Comparison of ENCODE assay signal across 13 cellular contexts in genomic region chr2:160878622-160879021, GRCh38.
A peak's percentile ranks its signal among the peaks of the same experiment; 100 is the strongest.
DNase-seq lines count a peak whose midpoint lies in the region; ATAC-seq and TF ChIP-seq lines count a peak whose summit lies in the region.
"Had no signal": no experiment of that assay in that cellular context is flagged by ENCODE, and none has a peak within 500 bp of the region (broad histone marks: within the 10 kb centered on the region; RNA-seq: fewer than 3 reads in every experiment).

No MANE protein-coding gene starts in this region.

- TF ChIP-seq CTCF in choroid plexus epithelial cell (conservative IDR thresholded peaks at IDR 0.05; ENCODE audit: low read depth, low read length), result no peak

- no peaks in the 10 kb centered on the region for H3K27me3 ChIP-seq in mesendoderm (ENCODE audit: insufficient read depth, low read length, poor library complexity)
- H3K27me3 ChIP-seq: BE2C had no signal

- no peaks in the 10 kb centered on the region for H3K79me2 ChIP-seq in mesendoderm (ENCODE audit: control insufficient read depth, insufficient read depth, low read length)

- H2AK5ac ChIP-seq in mesendoderm (ENCODE audit: low read length), result no peak overlapping the region

- H3K4me3 ChIP-seq in choroid plexus epithelial cell (ENCODE audit: low read depth, low read length) (no peak overlapping the region), mesendoderm (ENCODE audit: low read length) (no peak overlapping the region)
- H3K4me3 ChIP-seq: HAP-1 had no signal

- H4K8ac ChIP-seq in mesendoderm (ENCODE audit: low read depth, low read length), result no peak overlapping the region

- H3K79me1 ChIP-seq in mesendoderm (ENCODE audit: low read length), result no peaks in the 10 kb centered on the region

- no peak overlapping the region for H3K18ac ChIP-seq in mesendoderm (ENCODE audit: low read length)

- H3K56ac ChIP-seq in mesendoderm (ENCODE audit: low read length), result no peak overlapping the region

- no peak overlapping the region for H2BK5ac ChIP-seq in mesendoderm (ENCODE audit: low read length)

- no peak for DNase-seq in left ventricle myocardium superior
- no peak for DNase-seq in left cardiac atrium
- peak; percentile 19 for DNase-seq in choroid plexus epithelial cell (ENCODE audit: low read depth)
- peak; percentile 7 for DNase-seq in mesendoderm
- no peak for DNase-seq in GM03348 (ENCODE audit: low spot score)
- no peak for DNase-seq in putamen (ENCODE audit: low spot score)
- no peak for DNase-seq in NCI-H1930 (lab: John Stamatoyannopoulos, UW)
- DNase-seq: BE2C; CD4-positive, alpha-beta memory T cell; DMS79 had no signal

- no peaks in the 10 kb centered on the region for H3K36me3 ChIP-seq in mesendoderm (ENCODE audit: control insufficient read depth, insufficient read depth, low read length)
- H3K36me3 ChIP-seq: BE2C, HAP-1 had no signal

- H3K4me1 ChIP-seq in mesendoderm (ENCODE audit: control insufficient read depth, low read depth, low read length), result no peaks in the 10 kb centered on the region
- H3K4me1 ChIP-seq: BE2C, HAP-1 had no signal

- no peak overlapping the region for H4K5ac ChIP-seq in mesendoderm (ENCODE audit: low read length)

- H3K27ac ChIP-seq in mesendoderm (ENCODE audit: low read depth, low read length), result no peak overlapping the region
- H3K27ac ChIP-seq: C4-2B had no signal

- H3K4ac ChIP-seq in mesendoderm (ENCODE audit: low read depth, low read length), result no peak overlapping the region

- ATAC-seq in left ventricle myocardium superior (peak; percentile 53), left cardiac atrium (no peak)
- ATAC-seq: HepG2 had no signal

- H3K4me2 ChIP-seq in mesendoderm (ENCODE audit: low read length), result no peak overlapping the region

- no peak overlapping the region for H2BK15ac ChIP-seq in mesendoderm (replicated peaks; ENCODE audit: low read depth)

- no peak overlapping the region for H3K9ac ChIP-seq in mesendoderm (ENCODE audit: low read length)

- no peak overlapping the region for H3K23ac ChIP-seq in mesendoderm (ENCODE audit: low read length)

- intact Hi-C loops in left ventricle myocardium superior (cut with micrococcal nuclease) (no loop called here), left cardiac atrium (cut with DNase I) (no loop called here)

- no peak overlapping the region for H2BK120ac ChIP-seq in mesendoderm (ENCODE audit: low read depth, low read length)

Comparison
In these comparisons a context has a peak if more than half of its experiments do, and no peak if none do; other contexts are left out.
1. DNase-seq: peak in choroid plexus epithelial cell (single experiment) and mesendoderm (single experiment); none in left ventricle myocardium superior (single experiment), left cardiac atrium (single experiment), GM03348 (single experiment), putamen (single experiment) and NCI-H1930 (0 of 2).